ENCODE assay signal across 8 cellular contexts in genomic region chr5:90015584-90016018, GRCh38.
DNase-seq lines count a peak whose midpoint lies in the region; ATAC-seq and TF ChIP-seq lines count a peak whose summit lies in the region.

No MANE protein-coding gene starts in this region.

- TF ChIP-seq CTCF in fibroblast of mammary gland (conservative IDR thresholded peaks at IDR 0.05; ENCODE audit: control insufficient read depth, insufficient read depth, low read depth, low read length) (no peak), HFFc6 (IDR thresholded peaks at IDR 0.05) (no peak)

- peaks cover 16% of the 10 kb centered on the region for H3K9me3 Mint-ChIP-seq in HFFc6
- no peaks in the 10 kb centered on the region for H3K9me3 Mint-ChIP-seq in activated T-helper 17 cell treated with anti-CD3 and anti-CD28 coated beads, Interleukin-2, amount 50 U/mL, for 72 hours

- no peak overlapping the region for H3K4me3 Mint-ChIP-seq in HFFc6
- no peak overlapping the region for H3K4me3 Mint-ChIP-seq in activated T-helper 17 cell treated with anti-CD3 and anti-CD28 coated beads, Interleukin-2, amount 50 U/mL, for 72 hours

- no peaks in the 10 kb centered on the region for H3K4me1 Mint-ChIP-seq in HFFc6 (ENCODE audit: low read depth)
- no peaks in the 10 kb centered on the region for H3K4me1 Mint-ChIP-seq in activated T-helper 17 cell treated with anti-CD3 and anti-CD28 coated beads, Interleukin-2, amount 50 U/mL, for 72 hours

- no peak overlapping the region for H3K27ac Mint-ChIP-seq in HFFc6
- H3K27ac Mint-ChIP-seq in activated T-helper 17 cell treated with anti-CD3 and anti-CD28 coated beads, Interleukin-2, amount 50 U/mL, for 72 hours = no peak overlapping the region

- H3K4me3 ChIP-seq in fibroblast of mammary gland (ENCODE audit: control insufficient read depth, low read depth, low read length) = no peak overlapping the region

- H3K27me3 Mint-ChIP-seq in HFFc6 (ENCODE audit: insufficient read depth) = no peaks in the 10 kb centered on the region
- no peaks in the 10 kb centered on the region for H3K27me3 Mint-ChIP-seq in activated T-helper 17 cell treated with anti-CD3 and anti-CD28 coated beads, Interleukin-2, amount 50 U/mL, for 72 hours

- peak; percentile 25 for DNase-seq in ELF-1 (ENCODE audit: low read depth, low spot score)
- peak; percentile 25 for DNase-seq in fibroblast of mammary gland (ENCODE audit: low read depth)
- no peak for DNase-seq in HFFc6
- no peak for DNase-seq in NCI-H2227 treated with DMSO at 0.1 percent for 48 hours (lab: John Stamatoyannopoulos, UW)
- no peak for DNase-seq in NCI-H748 treated with DMSO at 0.1 percent for 48 hours (lab: John Stamatoyannopoulos, UW)

- ATAC-seq in GM21526 (IDR thresholded peaks at IDR 0.05; ENCODE audit: low FRiP score, unreplicated experiment) = peak; percentile 91
- ATAC-seq in HG03565 (IDR thresholded peaks at IDR 0.05; ENCODE audit: unreplicated experiment) = peak; percentile 90
- ATAC-seq in activated T-helper 17 cell treated with anti-CD3 and anti-CD28 coated beads, Interleukin-2, amount 50 U/mL, for 72 hours (replicated peaks) = no peak

- H3K36me3 Mint-ChIP-seq in HFFc6 (ENCODE audit: low read depth) = no peaks in the 10 kb centered on the region
- H3K36me3 Mint-ChIP-seq in activated T-helper 17 cell treated with anti-CD3 and anti-CD28 coated beads, Interleukin-2, amount 50 U/mL, for 72 hours (ENCODE audit: low read depth) = no peaks in the 10 kb centered on the region

Comparison
In these comparisons a context has a peak if more than half of its experiments do, and no peak if none do; other contexts are left out.
1. DNase-seq: peak in ELF-1 (single experiment) and fibroblast of mammary gland (single experiment); none in HFFc6 (single experiment), NCI-H2227 treated with DMSO at 0.1 percent for 48 hours (single experiment) and NCI-H748 treated with DMSO at 0.1 percent for 48 hours (single experiment).